ENCODE assay signal across 21 cellular contexts in the genomic region with DNA sequence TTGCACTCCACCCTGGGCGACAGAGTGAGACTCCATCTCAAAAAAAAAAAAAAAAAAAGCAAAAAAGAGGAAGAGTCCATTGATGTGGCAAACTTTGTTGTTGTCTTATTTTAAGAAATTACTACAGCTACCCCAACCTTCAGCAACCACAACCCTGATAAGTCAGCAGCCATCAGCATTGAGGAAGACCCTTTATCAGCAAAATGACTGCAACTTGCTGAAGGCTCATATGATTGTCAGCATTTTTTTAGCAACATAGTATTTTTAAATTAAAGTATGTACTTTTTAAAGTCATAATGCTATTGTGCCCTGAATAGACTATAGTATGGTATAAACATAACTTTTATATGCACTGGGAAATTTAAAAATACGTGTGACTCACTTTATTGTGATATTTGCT.
"Had no signal": no experiment of that assay in that cellular context is flagged by ENCODE, and none has a peak within 500 bp of the region (broad histone marks: within the 10 kb centered on the region; RNA-seq: fewer than 3 reads in every experiment).

No MANE protein-coding gene starts in this region.

- ATAC-seq: left ventricle myocardium superior; psoas muscle; sciatic nerve; stimulated activated memory B cell treated with anti-CD40 and anti-IgM and Interleukin-4, amounts not matched to agents 10 μg/mL and 1 μg/mL and 100 μg/mL, for 72 hours had no signal

- H3K27ac ChIP-seq: hepatocyte, psoas muscle, spleen, tibial artery, upper lobe of left lung, uterus had no signal

- DNase-seq: effector CD4-positive, alpha-beta T cell; endodermal cell; foreskin melanocyte; head of caudate nucleus; left colon; left ventricle myocardium superior; mesenchymal stem cell; midbrain; psoas muscle; retina; spleen; stimulated activated CD4-positive, alpha-beta T cell treated with anti-CD3 and anti-CD28 coated beads, Interleukin-15, amount 100 ng/mL, for 24 hours; stimulated activated CD4-positive, alpha-beta T cell treated with anti-CD3 and anti-CD28 coated beads, Interleukin-1b, Interleukin-23, amount 100 ng/mL, for 48 hours; stimulated activated CD4-positive, alpha-beta T cell treated with anti-CD3 and anti-CD28 coated beads, Interleukin-4, amount 100 ng/mL, for 24 hours; tibial artery; upper lobe of left lung; uterus had no signal

- H3K36me3 ChIP-seq: spleen, tibial artery, upper lobe of left lung, uterus had no signal

- H3K9me3 ChIP-seq: psoas muscle, tibial artery, upper lobe of left lung, uterus had no signal

- H3K27me3 ChIP-seq: hepatocyte, spleen, tibial artery, upper lobe of left lung, uterus had no signal

- H3K4me3 ChIP-seq: hepatocyte, lung, psoas muscle, spleen, tibial artery, upper lobe of left lung, uterus had no signal

- H3K4me1 ChIP-seq: psoas muscle, spleen, tibial artery, upper lobe of left lung, uterus had no signal
